Comparison of ENCODE assay signal across 18 cellular contexts in the genomic region with DNA sequence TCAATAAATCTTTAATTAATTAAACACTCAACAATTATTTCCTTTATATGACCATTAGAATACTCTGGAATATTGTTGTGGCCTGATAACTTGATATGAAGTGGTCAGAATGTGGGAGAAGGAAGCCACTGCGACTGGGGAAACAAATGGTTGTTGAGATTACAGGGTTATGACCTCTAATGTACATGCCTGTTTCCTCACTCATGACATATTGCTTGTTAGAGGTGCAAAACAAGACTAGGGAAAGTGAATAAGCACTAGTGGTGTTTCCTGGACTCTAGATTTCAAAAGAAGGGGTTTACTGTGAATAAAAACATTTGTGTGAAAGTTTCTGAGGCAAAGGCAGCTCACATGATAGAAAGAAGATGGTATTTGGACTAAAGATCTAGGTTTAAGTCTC. TPM values are rescaled to one million over a fixed set of nuclear protein-coding genes. Genes with fewer than 3 reads are reported as not detected.
"Had no signal": no experiment of that assay in that cellular context is flagged by ENCODE, and none has a peak within 500 bp of the region (broad histone marks: within the 10 kb centered on the region; RNA-seq: fewer than 3 reads in every experiment).

No MANE protein-coding gene starts in this region.

- FAIRE-seq: astrocyte, colon had no signal

- H3K4me3 ChIP-seq: cardiac muscle cell, gastrocnemius medialis, suprapubic skin, upper lobe of left lung had no signal

- ATAC-seq: activated CD4-positive, alpha-beta T cell treated with anti-CD3 and anti-CD28 coated beads for 36 hours; activated CD8-positive, alpha-beta T cell treated with anti-CD3 and anti-CD28 coated beads, Interleukin-2, amount 10 ng/mL, durations not matched to agents 7 days and 5 days; gastrocnemius medialis; left ventricle myocardium superior had no signal

- H3K4me1 Mint-ChIP-seq: activated CD4-positive, alpha-beta T cell treated with anti-CD3 and anti-CD28 coated beads for 36 hours; neural crest cell had no signal

- H3K4me1 ChIP-seq: gastrocnemius medialis, suprapubic skin, upper lobe of left lung had no signal

- DNase-seq: activated CD4-positive, alpha-beta T cell treated with anti-CD3 and anti-CD28 coated beads for 36 hours; activated CD8-positive, alpha-beta memory T cell treated with anti-CD3 and anti-CD28 coated beads, Interleukin-2, amount 50 U/mL, for 48 hours; activated CD8-positive, alpha-beta T cell treated with anti-CD3 and anti-CD28 coated beads, Interleukin-2, amount 10 ng/mL, durations not matched to agents 7 days and 5 days; effector CD8-positive, alpha-beta T cell; gastrocnemius medialis; hippocampal formation; left ventricle myocardium superior; stimulated activated CD4-positive, alpha-beta T cell treated with anti-CD3 and anti-CD28 coated beads, Interleukin-2, amount 100 ng/mL, for 48 hours; stimulated activated naive CD4-positive, alpha-beta T cell treated with Interleukin-2 at 50 U/mL for 16 hours; upper lobe of left lung; WERI-Rb-1 had no signal

- H3K27me3 ChIP-seq: cardiac muscle cell, gastrocnemius medialis, upper lobe of left lung had no signal

- H3K36me3 ChIP-seq: cardiac muscle cell, gastrocnemius medialis, suprapubic skin, upper lobe of left lung, WERI-Rb-1 had no signal

- H3K9me3 ChIP-seq: gastrocnemius medialis, suprapubic skin had no signal

- H3K27ac Mint-ChIP-seq: activated CD4-positive, alpha-beta T cell treated with anti-CD3 and anti-CD28 coated beads for 36 hours; activated CD8-positive, alpha-beta T cell treated with anti-CD3 and anti-CD28 coated beads, Interleukin-2, amount 10 ng/mL, durations not matched to agents 7 days and 5 days had no signal

- H3K4me3 Mint-ChIP-seq: activated CD4-positive, alpha-beta T cell treated with anti-CD3 and anti-CD28 coated beads for 36 hours; activated CD8-positive, alpha-beta T cell treated with anti-CD3 and anti-CD28 coated beads, Interleukin-2, amount 10 ng/mL, durations not matched to agents 7 days and 5 days; neural crest cell had no signal

- H3K27ac ChIP-seq: cardiac muscle cell, gastrocnemius medialis, suprapubic skin, upper lobe of left lung, WERI-Rb-1 had no signal

RNA-seq across cellular contexts. Expression of a gene that starts 53.3 kb away (rescaled TPM):
- total RNA-seq: activated CD4-positive, alpha-beta T cell treated with anti-CD3 and anti-CD28 coated beads for 36 hours; activated CD8-positive, alpha-beta T cell treated with anti-CD3 and anti-CD28 coated beads, Interleukin-2, amount 10 ng/mL, durations not matched to agents 7 days and 5 days; astrocyte; gastrocnemius medialis; kidney epithelial cell; neural crest cell; osteocyte had no signal
- polyA plus RNA-seq: cardiac muscle cell had no signal
